24 cellular contexts compared by ENCODE assay signal in genomic region chr14:87250992-87251391, GRCh38.
DNase-seq lines count a peak whose midpoint lies in the region; ATAC-seq, FAIRE-seq and TF ChIP-seq lines count a peak whose summit lies in the region.
"Had no signal": no experiment of that assay in that cellular context is flagged by ENCODE, and none has a peak within 500 bp of the region (broad histone marks: within the 10 kb centered on the region; RNA-seq: fewer than 3 reads in every experiment).

No MANE protein-coding gene starts in this region.

- no peaks in the 10 kb centered on the region for H3K27me3 ChIP-seq in pancreas
- H3K27me3 ChIP-seq: BE2C, SJSA1 had no signal

- no peaks in the 10 kb centered on the region for H3K9me3 ChIP-seq in pancreas
- H3K9me3 ChIP-seq: BE2C, SJSA1 had no signal

- intact Hi-C loops in pancreas (cut with DNase I): no loop called here

- FAIRE-seq in pancreas (lab: Jason Lieb, UNC): no peak
- FAIRE-seq: GM12878, HepG2, K562, RCC 7860 had no signal

- no peak overlapping the region for H3K4me3 ChIP-seq in pancreas
- H3K4me3 ChIP-seq: GM12878, GM23248, HAP-1, K562, SJSA1 had no signal

- DNase-seq in DMS79 (lab: John Stamatoyannopoulos, UW) (peak; percentile 28), NCI-H1105 treated with DMSO at 0.1 percent for 48 hours (lab: John Stamatoyannopoulos, UW) (peak; percentile 50), NCI-H345 treated with DMSO at 0.1 percent for 48 hours (lab: John Stamatoyannopoulos, UW; ENCODE audit: unreplicated experiment) (peak; percentile 83), pancreas (no peak), cerebellum (ENCODE audit: low spot score) (no peak), EL (no peak)
- DNase-seq: BE2C, GM23248, MM.1S, NCI-H1048, NCI-H1930, NCI-H2171 treated with DMSO at 0.1 percent for 48 hours, NCI-H446 treated with DMSO at 0.1 percent for 48 hours, NCI-H774, OCI-M1, T-helper 1 cell had no signal

- no peak overlapping the region for H3K27ac ChIP-seq in pancreas
- H3K27ac ChIP-seq: GM23248, HL-60, SJSA1 had no signal

- H3K4me1 ChIP-seq in pancreas: no peaks in the 10 kb centered on the region
- H3K4me1 ChIP-seq: BE2C, HAP-1, SJSA1 had no signal

- no peak for TF ChIP-seq CTCF in pancreas (IDR thresholded peaks at IDR 0.05)

- no peaks in the 10 kb centered on the region for H3K36me3 ChIP-seq in pancreas
- H3K36me3 ChIP-seq: BE2C, HAP-1, SJSA1 had no signal

- ATAC-seq in pancreas (peak in 3 of 4 donors; percentile 34 to 53 (median 40)), GM18909 (IDR thresholded peaks at IDR 0.05; ENCODE audit: poor library complexity, unreplicated experiment) (no peak)
- ATAC-seq: GM12878, HepG2, K562 had no signal

Comparison
In these comparisons a context has a peak if more than half of its experiments do, and no peak if none do; other contexts are left out.
1. DNase-seq: peak in DMS79 (single experiment), NCI-H1105 treated with DMSO at 0.1 percent for 48 hours (single experiment) and NCI-H345 treated with DMSO at 0.1 percent for 48 hours (single experiment); none in pancreas (0 of 6), cerebellum (single experiment) and EL (single experiment).